Comparison of ENCODE assay signal across 34 cellular contexts in genomic region chr14:98297567-98297966, GRCh38.
"Had no signal": no experiment of that assay in that cellular context is flagged by ENCODE, and none has a peak within 500 bp of the region (broad histone marks: within the 10 kb centered on the region; RNA-seq: fewer than 3 reads in every experiment).

No MANE protein-coding gene starts in this region.

- H3K9me3 Mint-ChIP-seq: activated CD4-positive, alpha-beta memory T cell treated with anti-CD3 and anti-CD28 coated beads for 36 hours; activated naive CD8-positive, alpha-beta T cell treated with anti-CD3 and anti-CD28 coated beads, Interleukin-2, amount 50 U/mL, for 24 hours; activated T-cell treated with anti-CD3 and anti-CD28 coated beads, Interleukin-2, amount 50 U/mL, for 24 hours; central memory CD8-positive, alpha-beta T cell; T-helper 2 cell treated with Interferon-gamma antibody and Interleukin-4, amounts not matched to agents 5 μg/mL and 100 μg/mL, for 36 hours had no signal

- H3K4me1 Mint-ChIP-seq: activated B cell treated with CpG ODN at 0.5 μM for 24 hours; activated CD4-positive, alpha-beta T cell treated with anti-CD3 and anti-CD28 coated beads, Interleukin-2, amount 10 ng/mL, durations not matched to agents 24 days and 14 days; activated CD8-positive, alpha-beta memory T cell treated with anti-CD3 and anti-CD28 coated beads, Interleukin-2, amount 10 ng/mL, durations not matched to agents 7 days and 5 days; activated naive CD4-positive, alpha-beta T cell treated with anti-CD3 and anti-CD28 coated beads, Interleukin-2, amount 10 ng/mL, durations not matched to agents 7 days and 5 days; activated naive CD8-positive, alpha-beta T cell treated with anti-CD3 and anti-CD28 coated beads, Interleukin-2, amount 10 ng/mL, durations not matched to agents 7 days and 5 days; activated naive CD8-positive, alpha-beta T cell treated with anti-CD3 and anti-CD28 coated beads, Interleukin-2, amount 50 U/mL, for 24 hours; central memory CD8-positive, alpha-beta T cell had no signal

- H3K27me3 Mint-ChIP-seq: activated B cell treated with CpG ODN at 0.5 μM for 24 hours; activated CD4-positive, alpha-beta memory T cell treated with anti-CD3 and anti-CD28 coated beads for 36 hours; activated CD4-positive, alpha-beta T cell treated with anti-CD3 and anti-CD28 coated beads, Interleukin-2, amount 10 ng/mL, durations not matched to agents 24 days and 14 days; activated CD8-positive, alpha-beta memory T cell treated with anti-CD3 and anti-CD28 coated beads, Interleukin-2, amount 10 ng/mL, durations not matched to agents 7 days and 5 days; activated naive CD4-positive, alpha-beta T cell treated with anti-CD3 and anti-CD28 coated beads, Interleukin-2, amount 50 U/mL, for 24 hours; activated naive CD8-positive, alpha-beta T cell; activated naive CD8-positive, alpha-beta T cell treated with anti-CD3 and anti-CD28 coated beads, Interleukin-2, amount 50 U/mL, for 24 hours; activated T-cell treated with anti-CD3 and anti-CD28 coated beads, Interleukin-2, amount 50 U/mL, for 24 hours; brain; central memory CD8-positive, alpha-beta T cell had no signal

- ATAC-seq: activated CD8-positive, alpha-beta memory T cell treated with anti-CD3 and anti-CD28 coated beads, Interleukin-2, amount 10 ng/mL, durations not matched to agents 7 days and 5 days; activated CD8-positive, alpha-beta T cell treated with anti-CD3 and anti-CD28 coated beads, Interleukin-2, amount 10 ng/mL, durations not matched to agents 7 days and 5 days; activated naive CD8-positive, alpha-beta T cell treated with anti-CD3 and anti-CD28 coated beads, Interleukin-2, amount 50 U/mL, for 24 hours had no signal

- H3K36me3 ChIP-seq: ascending aorta, cardiac muscle cell had no signal

- H3K4me3 Mint-ChIP-seq: activated B cell treated with CpG ODN at 0.5 μM for 24 hours; activated CD4-positive, alpha-beta memory T cell treated with anti-CD3 and anti-CD28 coated beads for 36 hours; activated CD4-positive, alpha-beta T cell treated with anti-CD3 and anti-CD28 coated beads, Interleukin-2, amount 10 ng/mL, durations not matched to agents 24 days and 14 days; activated CD8-positive, alpha-beta memory T cell treated with anti-CD3 and anti-CD28 coated beads, Interleukin-2, amount 10 ng/mL, durations not matched to agents 7 days and 5 days; activated CD8-positive, alpha-beta T cell treated with anti-CD3 and anti-CD28 coated beads, Interleukin-2, amount 10 ng/mL, durations not matched to agents 7 days and 5 days; activated naive CD4-positive, alpha-beta T cell treated with anti-CD3 and anti-CD28 coated beads, Interleukin-2, amount 10 ng/mL, durations not matched to agents 7 days and 5 days; activated naive CD4-positive, alpha-beta T cell treated with anti-CD3 and anti-CD28 coated beads, Interleukin-2, amount 50 U/mL, for 24 hours; activated naive CD8-positive, alpha-beta T cell; activated naive CD8-positive, alpha-beta T cell treated with anti-CD3 and anti-CD28 coated beads, Interleukin-2, amount 10 ng/mL, durations not matched to agents 7 days and 5 days; activated naive CD8-positive, alpha-beta T cell treated with anti-CD3 and anti-CD28 coated beads, Interleukin-2, amount 50 U/mL, for 24 hours; activated T-cell treated with anti-CD3 and anti-CD28 coated beads, Interleukin-2, amount 50 U/mL, for 24 hours; brain; central memory CD8-positive, alpha-beta T cell; T-helper 2 cell treated with Interferon-gamma antibody and Interleukin-4, amounts not matched to agents 5 μg/mL and 100 μg/mL, for 36 hours had no signal

- H3K36me3 Mint-ChIP-seq: activated CD4-positive, alpha-beta memory T cell treated with anti-CD3 and anti-CD28 coated beads for 36 hours; activated CD8-positive, alpha-beta memory T cell treated with anti-CD3 and anti-CD28 coated beads, Interleukin-2, amount 10 ng/mL, durations not matched to agents 7 days and 5 days; activated naive CD4-positive, alpha-beta T cell treated with anti-CD3 and anti-CD28 coated beads, Interleukin-2, amount 10 ng/mL, durations not matched to agents 7 days and 5 days; activated naive CD4-positive, alpha-beta T cell treated with anti-CD3 and anti-CD28 coated beads, Interleukin-2, amount 50 U/mL, for 24 hours; activated naive CD8-positive, alpha-beta T cell; activated naive CD8-positive, alpha-beta T cell treated with anti-CD3 and anti-CD28 coated beads, Interleukin-2, amount 10 ng/mL, durations not matched to agents 7 days and 5 days; brain had no signal

- H3K27me3 ChIP-seq: ascending aorta, cardiac muscle cell had no signal

- H3K4me3 ChIP-seq: ascending aorta, cardiac muscle cell had no signal

- H3K9me3 ChIP-seq: ascending aorta had no signal

- H3K27ac Mint-ChIP-seq: activated B cell treated with CpG ODN at 0.5 μM for 24 hours; activated CD4-positive, alpha-beta memory T cell treated with anti-CD3 and anti-CD28 coated beads for 36 hours; activated CD4-positive, alpha-beta T cell treated with anti-CD3 and anti-CD28 coated beads, Interleukin-2, amount 10 ng/mL, durations not matched to agents 24 days and 14 days; activated CD8-positive, alpha-beta memory T cell treated with anti-CD3 and anti-CD28 coated beads, Interleukin-2, amount 10 ng/mL, durations not matched to agents 7 days and 5 days; activated CD8-positive, alpha-beta T cell treated with anti-CD3 and anti-CD28 coated beads, Interleukin-2, amount 10 ng/mL, durations not matched to agents 7 days and 5 days; activated naive CD4-positive, alpha-beta T cell treated with anti-CD3 and anti-CD28 coated beads, Interleukin-2, amount 10 ng/mL, durations not matched to agents 7 days and 5 days; activated naive CD4-positive, alpha-beta T cell treated with anti-CD3 and anti-CD28 coated beads, Interleukin-2, amount 50 U/mL, for 24 hours; activated naive CD8-positive, alpha-beta T cell; activated naive CD8-positive, alpha-beta T cell treated with anti-CD3 and anti-CD28 coated beads, Interleukin-2, amount 10 ng/mL, durations not matched to agents 7 days and 5 days; activated naive CD8-positive, alpha-beta T cell treated with anti-CD3 and anti-CD28 coated beads, Interleukin-2, amount 50 U/mL, for 24 hours; activated T-cell treated with anti-CD3 and anti-CD28 coated beads, Interleukin-2, amount 50 U/mL, for 24 hours; activated T-helper 2 cell treated with anti-CD3 and anti-CD28 coated beads, Interferon-gamma antibody, Interleukin-2, Interleukin-4, amounts not matched to agents 10 μg/mL and 5 μg/mL and 100 μg/mL, durations not matched to agents 14 hours and 24 hours and 36 hours; T-helper 2 cell treated with Interferon-gamma antibody and Interleukin-4, amounts not matched to agents 5 μg/mL and 100 μg/mL, for 36 hours had no signal

- H3K27ac ChIP-seq: ascending aorta, cardiac muscle cell, VCaP had no signal

- DNase-seq: activated B cell treated with CpG ODN at 0.5 μM for 24 hours; activated CD4-positive, alpha-beta memory T cell treated with anti-CD3 and anti-CD28 coated beads for 36 hours; activated CD4-positive, alpha-beta T cell treated with anti-CD3 and anti-CD28 coated beads for 4 hours; activated CD4-positive, alpha-beta T cell treated with anti-CD3 and anti-CD28 coated beads, Interleukin-2, amount 10 ng/mL, durations not matched to agents 24 days and 14 days; activated CD4-positive, alpha-beta T cell treated with anti-CD3 and anti-CD28 coated beads, Interleukin-2, amount 50 U/mL, for 1 hour; activated CD4-positive, alpha-beta T cell treated with anti-CD3 and anti-CD28 coated beads, Interleukin-2, amount 50 U/mL, for 4 hours; activated CD4-positive, CD25-positive, alpha-beta regulatory T cell treated with anti-CD3 and anti-CD28 coated beads, Interleukin-2, amount 50 U/mL, for 72 hours; activated CD8-positive, alpha-beta memory T cell treated with anti-CD3 and anti-CD28 coated beads for 24 hours; activated CD8-positive, alpha-beta memory T cell treated with anti-CD3 and anti-CD28 coated beads, Interleukin-2, amount 10 ng/mL, durations not matched to agents 7 days and 5 days; activated CD8-positive, alpha-beta memory T cell treated with anti-CD3 and anti-CD28 coated beads, Interleukin-2, amount 50 U/mL, for 48 hours; activated CD8-positive, alpha-beta T cell treated with anti-CD3 and anti-CD28 coated beads, Interleukin-2, amount 10 ng/mL, durations not matched to agents 7 days and 5 days; activated effector memory CD4-positive, alpha-beta T cell treated with Interleukin-2 at 50 U/mL for 16 hours; activated gamma-delta T cell; activated naive CD4-positive, alpha-beta T cell treated with anti-CD3 and anti-CD28 coated beads, Interleukin-2, amount 10 ng/mL, durations not matched to agents 7 days and 5 days; activated naive CD4-positive, alpha-beta T cell treated with Interleukin-2 at 50 U/mL for 16 hours; activated naive CD8-positive, alpha-beta T cell treated with anti-CD3 and anti-CD28 coated beads, Interleukin-2, amount 10 ng/mL, durations not matched to agents 7 days and 5 days; activated naive CD8-positive, alpha-beta T cell treated with anti-CD3 and anti-CD28 coated beads, Interleukin-2, amount 50 U/mL, for 24 hours; activated T-cell treated with anti-CD3 and anti-CD28 coated beads, Interleukin-2, amount 50 U/mL, for 24 hours; activated T-cell treated with anti-CD3 and anti-CD28 coated beads, Interleukin-2, amount 50 U/mL, for 48 hours; amygdala; anterior cingulate cortex; caudate nucleus; cerebellar nuclear complex; T-helper 2 cell; T-helper 9 cell had no signal

- H3K4me1 ChIP-seq: ascending aorta had no signal
